In the genomic region with DNA sequence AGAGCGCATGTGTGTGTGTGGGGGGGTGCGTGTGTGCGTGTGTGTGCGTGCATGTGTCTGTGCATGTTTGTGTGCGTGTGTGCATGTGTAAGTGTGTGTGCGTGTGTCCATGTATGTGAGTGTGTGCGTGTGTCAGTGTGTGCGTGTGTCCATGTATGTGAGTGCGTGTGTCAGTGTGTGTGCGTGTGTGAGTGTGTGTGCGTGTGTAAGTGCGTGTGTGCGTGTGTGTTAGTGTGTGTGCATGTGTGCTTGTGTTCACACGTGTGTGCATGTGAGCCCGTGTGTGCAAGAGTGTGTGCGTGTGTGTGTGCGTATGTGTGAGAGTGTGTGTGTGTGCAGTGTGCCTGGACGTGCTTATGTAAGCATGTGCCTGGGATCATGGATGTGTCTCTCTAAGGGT, we compare ENCODE assay signal across 29 cellular contexts. TPM values are rescaled to one million over a fixed set of nuclear protein-coding genes. Genes with fewer than 3 reads are reported as not detected.
DNase-seq lines count a peak whose midpoint lies in the region; ATAC-seq, FAIRE-seq and TF ChIP-seq lines count a peak whose summit lies in the region.
"Had no signal": no experiment of that assay in that cellular context is flagged by ENCODE, and none has a peak within 500 bp of the region (broad histone marks: within the 10 kb centered on the region; RNA-seq: fewer than 3 reads in every experiment).

No MANE protein-coding gene starts in this region.

- H3K4me1 Mint-ChIP-seq in endothelial cell (ENCODE audit: unreplicated experiment) = peaks cover 17% of the 10 kb centered on the region
- H3K4me1 Mint-ChIP-seq in CD4-positive, alpha-beta T cell (ENCODE audit: low read depth) = peaks cover 19% of the 10 kb centered on the region
- H3K4me1 Mint-ChIP-seq in activated CD8-positive, alpha-beta memory T cell treated with anti-CD3 and anti-CD28 coated beads, Interleukin-2, amount 10 ng/mL, durations not matched to agents 7 days and 5 days = peaks cover 32% of the 10 kb centered on the region

- no peak for TF ChIP-seq POLR2A in GM12892 (IDR thresholded peaks at IDR 0.05; ENCODE audit: low read depth, low read length)

- H3K9me3 Mint-ChIP-seq in endothelial cell (ENCODE audit: unreplicated experiment) = no peaks in the 10 kb centered on the region
- no peaks in the 10 kb centered on the region for H3K9me3 Mint-ChIP-seq in CD4-positive, alpha-beta T cell
- no peaks in the 10 kb centered on the region for H3K9me3 Mint-ChIP-seq in activated CD8-positive, alpha-beta memory T cell treated with anti-CD3 and anti-CD28 coated beads, Interleukin-2, amount 10 ng/mL, durations not matched to agents 7 days and 5 days (ENCODE audit: low read depth)
- H3K9me3 Mint-ChIP-seq: activated naive CD4-positive, alpha-beta T cell treated with anti-CD3 and anti-CD28 coated beads, Interleukin-2, amount 50 U/mL, for 24 hours had no signal

- no peaks in the 10 kb centered on the region for H3K9me3 ChIP-seq in Panc1 (ENCODE audit: control insufficient read depth, insufficient read depth, low read depth, low read length)
- no peaks in the 10 kb centered on the region for H3K9me3 ChIP-seq in CD4-positive, alpha-beta T cell (ENCODE audit: control insufficient read depth, low read length)
- H3K9me3 ChIP-seq: breast epithelium, colonic mucosa, prostate gland, tibial nerve had no signal

- FAIRE-seq in GM12892 (lab: Jason Lieb, UNC) = peak; percentile 69

- ATAC-seq in Panc1 (no peak), sciatic nerve (no peak), HG03432 (IDR thresholded peaks at IDR 0.05; ENCODE audit: unreplicated experiment) (no peak)
- no peak for ATAC-seq in CD4-positive, alpha-beta T cell (ENCODE audit: poor library complexity)
- ATAC-seq in activated CD8-positive, alpha-beta memory T cell treated with anti-CD3 and anti-CD28 coated beads, Interleukin-2, amount 10 ng/mL, durations not matched to agents 7 days and 5 days = no peak
- ATAC-seq: effector memory CD8-positive, alpha-beta T cell; GM23338; left ventricle myocardium superior had no signal

- H3K27ac Mint-ChIP-seq in endothelial cell (ENCODE audit: unreplicated experiment) = peak overlapping the region; percentile 73
- H3K27ac Mint-ChIP-seq in CD4-positive, alpha-beta T cell = no peak overlapping the region
- H3K27ac Mint-ChIP-seq in activated CD8-positive, alpha-beta memory T cell treated with anti-CD3 and anti-CD28 coated beads, Interleukin-2, amount 10 ng/mL, durations not matched to agents 7 days and 5 days = no peak overlapping the region
- H3K27ac Mint-ChIP-seq: activated naive CD4-positive, alpha-beta T cell treated with anti-CD3 and anti-CD28 coated beads, Interleukin-2, amount 50 U/mL, for 24 hours; GM23338 had no signal

- TF ChIP-seq CTCF in Panc1 (IDR thresholded peaks at IDR 0.05) (no peak), endothelial cell (IDR thresholded peaks at IDR 0.05; ENCODE audit: unreplicated experiment) (no peak)
- TF ChIP-seq CTCF in CD4-positive, alpha-beta T cell (IDR thresholded peaks at IDR 0.05) = no peak

- H3K27me3 ChIP-seq in Panc1 (ENCODE audit: control insufficient read depth, insufficient read depth, low read length) = no peaks in the 10 kb centered on the region
- no peaks in the 10 kb centered on the region for H3K27me3 ChIP-seq in CD4-positive, alpha-beta T cell (ENCODE audit: control insufficient read depth, insufficient read depth, low read length)
- H3K27me3 ChIP-seq: breast epithelium, colonic mucosa, tibial nerve had no signal

- peak overlapping the region; percentile 62 for H3K27ac ChIP-seq in Panc1 (ENCODE audit: low read length)
- H3K27ac ChIP-seq in CD4-positive, alpha-beta T cell (ENCODE audit: low read depth, low read length) = no peak overlapping the region
- H3K27ac ChIP-seq: breast epithelium, C4-2B, colonic mucosa, PC-9, prostate gland, tibial nerve had no signal

- H3K4me3 Mint-ChIP-seq in endothelial cell (ENCODE audit: unreplicated experiment) = peak overlapping the region; percentile 29
- no peak overlapping the region for H3K4me3 Mint-ChIP-seq in CD4-positive, alpha-beta T cell
- no peak overlapping the region for H3K4me3 Mint-ChIP-seq in activated CD8-positive, alpha-beta memory T cell treated with anti-CD3 and anti-CD28 coated beads, Interleukin-2, amount 10 ng/mL, durations not matched to agents 7 days and 5 days
- H3K4me3 Mint-ChIP-seq: activated naive CD4-positive, alpha-beta T cell treated with anti-CD3 and anti-CD28 coated beads, Interleukin-2, amount 50 U/mL, for 24 hours; effector memory CD8-positive, alpha-beta T cell; GM23338 had no signal

- CTCF ChIA-PET in Panc1 (lab: Charles Lee) = no interaction called here
- CTCF ChIA-PET in CD4-positive, alpha-beta T cell (lab: Charles Lee) = no interaction called here
- CTCF ChIA-PET in activated CD8-positive, alpha-beta memory T cell treated with anti-CD3 and anti-CD28 coated beads, Interleukin-2, amount 10 ng/mL, durations not matched to agents 7 days and 5 days (lab: Charles Lee) = interaction anchor here (1.1 kb wide), 1 partner anchor 282 kb away, joined by 3 read pairs; no protein-coding TSS in a partner anchor

- peaks cover 13% of the 10 kb centered on the region for H3K27me3 Mint-ChIP-seq in endothelial cell (ENCODE audit: unreplicated experiment)
- H3K27me3 Mint-ChIP-seq in CD4-positive, alpha-beta T cell = no peaks in the 10 kb centered on the region
- H3K27me3 Mint-ChIP-seq in activated CD8-positive, alpha-beta memory T cell treated with anti-CD3 and anti-CD28 coated beads, Interleukin-2, amount 10 ng/mL, durations not matched to agents 7 days and 5 days = peaks cover 3% of the 10 kb centered on the region
- H3K27me3 Mint-ChIP-seq: activated naive CD4-positive, alpha-beta T cell treated with anti-CD3 and anti-CD28 coated beads, Interleukin-2, amount 50 U/mL, for 24 hours had no signal

- H3K36me3 ChIP-seq in Panc1 (ENCODE audit: control insufficient read depth, insufficient read depth, low read length) = no peaks in the 10 kb centered on the region
- H3K36me3 ChIP-seq: breast epithelium, colonic mucosa, prostate gland, tibial nerve had no signal

- no peak for DNase-seq in GM12892 (ENCODE audit: insufficient read length)
- DNase-seq in Panc1 (ENCODE audit: low read depth, low spot score) = no peak
- no peak for DNase-seq in endothelial cell (ENCODE audit: low spot score)
- peak; percentile 14 for DNase-seq in sciatic nerve (ENCODE audit: low spot score)
- DNase-seq in CD4-positive, alpha-beta T cell = no peak
- no peak for DNase-seq in activated CD8-positive, alpha-beta memory T cell treated with anti-CD3 and anti-CD28 coated beads, Interleukin-2, amount 10 ng/mL, durations not matched to agents 7 days and 5 days
- DNase-seq: activated CD4-positive, alpha-beta T cell treated with anti-CD3 and anti-CD28 coated beads, Interleukin-2, amount 50 U/mL, for 48 hours; activated CD4-positive, CD25-positive, alpha-beta regulatory T cell treated with anti-CD3 and anti-CD28 coated beads, Interleukin-2, amount 50 U/mL, for 72 hours; activated CD8-positive, alpha-beta memory T cell treated with anti-CD3 and anti-CD28 coated beads, Interleukin-2, amount 50 U/mL, for 48 hours; Calu3; colonic mucosa; DMS79; effector memory CD8-positive, alpha-beta T cell; GDM1; left ventricle myocardium superior; NCI-H1417; NCI-H2029; NCI-H526; PC-9; SHP77 treated with DMSO at 0.1 percent for 48 hours; stimulated activated CD4-positive, alpha-beta T cell treated with anti-CD3 and anti-CD28 coated beads, Interleukin-15, amount 100 ng/mL, for 24 hours; stimulated activated CD4-positive, alpha-beta T cell treated with anti-CD3 and anti-CD28 coated beads, Interleukin-4, amount 100 ng/mL, for 4 hours had no signal

- H3K36me3 Mint-ChIP-seq in endothelial cell (ENCODE audit: low read depth, unreplicated experiment) = peaks cover 3% of the 10 kb centered on the region
- H3K36me3 Mint-ChIP-seq in CD4-positive, alpha-beta T cell (ENCODE audit: low read depth) = no peaks in the 10 kb centered on the region
- H3K36me3 Mint-ChIP-seq in activated CD8-positive, alpha-beta memory T cell treated with anti-CD3 and anti-CD28 coated beads, Interleukin-2, amount 10 ng/mL, durations not matched to agents 7 days and 5 days = peaks cover 2% of the 10 kb centered on the region

- H3K4me3 ChIP-seq in Panc1 (ENCODE audit: low read depth in 2 of 2, low read length in 2 of 2) = no peak overlapping the region
- H3K4me3 ChIP-seq: breast epithelium, colonic mucosa, GM23338, PC-9, prostate gland, tibial nerve had no signal

- BruUV-seq in Panc1 (replicated peaks; lab: Mats Ljungman, UMichigan) = no TSS peak

- POLR2A ChIA-PET in Panc1 (lab: Charles Lee) = no interaction called here
- POLR2A ChIA-PET in CD4-positive, alpha-beta T cell (lab: Charles Lee) = no interaction called here

- H3K4me1 ChIP-seq in Panc1 (ENCODE audit: control insufficient read depth, insufficient read depth, low read length) = peaks cover 26% of the 10 kb centered on the region
- H3K4me1 ChIP-seq: colonic mucosa, prostate gland had no signal

- in situ Hi-C loops in Panc1 (cut with HindIII; ENCODE audit: low pct_unique_long_range_greater_than_20kb, low sequenced_read_pairs) = no loop called here

- intact Hi-C loops in Panc1 (cut with micrococcal nuclease; ENCODE audit: unreplicated experiment) (no loop called here), sciatic nerve (cut with DNase I) (no loop called here)
- intact Hi-C loops in CD4-positive, alpha-beta T cell (cut with DNase I, micrococcal nuclease) = no loop called here

RNA-seq across cellular contexts. Expression of a gene that starts 14.7 kb away (rescaled TPM):
- polyA plus RNA-seq in GM12892 (2012; ENCODE audit: missing spikeins) = 6.1 TPM
- total RNA-seq in Panc1 (2021; ENCODE audit: unreplicated experiment) = 16.4 TPM
- 4.8 TPM for polyA plus RNA-seq in Panc1 (2012; ENCODE audit: insufficient read length)
- total RNA-seq in endothelial cell (ENCODE audit: unreplicated experiment) = 0.23 TPM
- total RNA-seq in sciatic nerve = 16.4 TPM
- 10 to 100 TPM; 39.3 TPM for total RNA-seq in CD4-positive, alpha-beta T cell
- total RNA-seq in activated CD8-positive, alpha-beta memory T cell treated with anti-CD3 and anti-CD28 coated beads, Interleukin-2, amount 10 ng/mL, durations not matched to agents 7 days and 5 days = 10 to 100 TPM; 59.9 to 65.2 TPM

RNA-seq across cellular contexts. Expression of a gene that starts 16.4 kb away (rescaled TPM):
- not detected for polyA plus RNA-seq in GM12892 (2012; ENCODE audit: missing spikeins)
- total RNA-seq in Panc1 (2021; ENCODE audit: unreplicated experiment) (17.3 TPM), endothelial cell (ENCODE audit: unreplicated experiment) (not detected), sciatic nerve (not detected)
- 29.4 TPM for polyA plus RNA-seq in Panc1 (2012; ENCODE audit: insufficient read length)
- total RNA-seq in CD4-positive, alpha-beta T cell = not detected
- total RNA-seq in activated CD8-positive, alpha-beta memory T cell treated with anti-CD3 and anti-CD28 coated beads, Interleukin-2, amount 10 ng/mL, durations not matched to agents 7 days and 5 days = 1 to 10 TPM in 1 of 2 experiments, not detected in 1; 2.6 TPM
- total RNA-seq: Calu3, GM23338, tibial nerve had no signal
- polyA plus RNA-seq: GM23338 had no signal

Comparison
In these comparisons a context has a peak if more than half of its experiments do, and no peak if none do; other contexts are left out.
1. RNA of a gene that starts 14.7 kb away (total RNA-seq): 59.9 to 65.2 TPM in activated CD8-positive, alpha-beta memory T cell treated with anti-CD3 and anti-CD28 coated beads, Interleukin-2, amount 10 ng/mL, durations not matched to agents 7 days and 5 days, 39.3 TPM in CD4-positive, alpha-beta T cell, 16.4 TPM in Panc1 (single experiment) and 16.4 TPM in sciatic nerve (single experiment); 0.23 TPM in endothelial cell (single experiment); every median in the first group is over 10 times any median in the second.